8 cellular contexts compared by ENCODE assay signal in the genomic region with DNA sequence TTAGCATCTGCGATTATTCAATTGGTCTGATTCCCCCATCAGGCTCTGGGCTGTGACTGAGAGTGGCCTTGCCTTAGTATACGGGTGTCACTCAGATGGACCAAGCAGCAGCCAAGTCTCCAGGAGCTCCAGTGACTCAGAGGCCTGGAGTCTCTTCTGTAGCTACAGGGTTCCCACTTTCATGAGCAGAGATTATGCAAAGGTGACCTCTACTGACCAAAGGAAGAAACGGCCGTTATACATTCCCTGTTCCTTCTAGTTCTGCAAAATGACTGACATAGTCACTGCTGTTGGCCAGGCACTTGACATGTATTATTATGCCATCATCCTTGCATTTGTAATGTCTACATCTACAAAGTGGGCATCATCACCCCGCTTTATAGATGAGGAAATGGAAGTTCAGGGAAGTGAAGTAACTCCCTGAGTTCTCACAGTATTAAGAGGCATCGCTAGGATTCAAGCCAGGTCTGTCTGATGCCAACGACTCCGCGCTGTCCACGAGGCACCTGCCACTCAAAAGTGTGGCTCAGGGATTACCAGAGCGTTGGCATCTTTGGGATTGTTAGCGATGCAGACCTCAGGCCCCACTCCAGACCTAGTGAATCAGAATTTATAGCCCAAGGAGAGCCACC. TPM values are rescaled to one million over a fixed set of nuclear protein-coding genes. Genes with fewer than 3 reads are reported as not detected.
DNase-seq lines count a peak whose midpoint lies in the region; ATAC-seq, FAIRE-seq and TF ChIP-seq lines count a peak whose summit lies in the region.

No MANE protein-coding gene starts in this region.

- H3K27me3 ChIP-seq in keratinocyte (ENCODE audit: control insufficient read depth, extremely low read depth, insufficient read depth, low read length): no peaks in the 10 kb centered on the region
- no peaks in the 10 kb centered on the region for H3K27me3 ChIP-seq in thoracic aorta (replicated peaks; ENCODE audit: insufficient read depth)

- H3K79me2 ChIP-seq in keratinocyte (ENCODE audit: control insufficient read depth, insufficient read depth, low read length): no peaks in the 10 kb centered on the region

- no peak overlapping the region for H3K4me2 ChIP-seq in keratinocyte (ENCODE audit: control insufficient read depth, extremely low read depth, insufficient read depth, low read depth, low read length)

- ATAC-seq in GM19395 (IDR thresholded peaks at IDR 0.05; ENCODE audit: unreplicated experiment) (peak; percentile 92), HG03565 (IDR thresholded peaks at IDR 0.05; ENCODE audit: unreplicated experiment) (peak; percentile 85), thoracic aorta (ENCODE audit: insufficient number of reproducible peaks, low FRiP score, low read depth) (peak; percentile 86)

- H3K9me3 ChIP-seq in keratinocyte (ENCODE audit: control insufficient read depth, low read depth, low read length): no peaks in the 10 kb centered on the region
- H3K9me3 ChIP-seq in thoracic aorta: no peaks in the 10 kb centered on the region

- H3K4me1 ChIP-seq in keratinocyte (ENCODE audit: control insufficient read depth, extremely low read depth, insufficient read depth, low read length): no peaks in the 10 kb centered on the region
- H3K4me1 ChIP-seq in thoracic aorta (ENCODE audit: control insufficient read depth in 1 of 2, low read depth in 2 of 2): no peaks in the 10 kb centered on the region

- H3K4me3 ChIP-seq in keratinocyte (ENCODE audit: control insufficient read depth in 2 of 3, extremely low read depth in 1 of 3, insufficient read depth in 2 of 3, low read depth in 1 of 3, low read length in 3 of 3) (no peak overlapping the region), thoracic aorta (no peak overlapping the region)

- peak; percentile 71 for FAIRE-seq in keratinocyte (lab: Jason Lieb, UNC)

- no peaks in the 10 kb centered on the region for H3K36me3 ChIP-seq in keratinocyte (ENCODE audit: control insufficient read depth in 2 of 2, extremely low read depth in 1 of 2, insufficient read depth in 2 of 2, low read length in 2 of 2)
- H3K36me3 ChIP-seq in thoracic aorta: no peaks in the 10 kb centered on the region

- H3K27ac ChIP-seq in keratinocyte (ENCODE audit: control insufficient read depth, insufficient read depth, low read length): no peak overlapping the region
- H3K27ac ChIP-seq in thoracic aorta: no peak overlapping the region

- H4K20me1 ChIP-seq in keratinocyte (ENCODE audit: control insufficient read depth, extremely low read depth, insufficient read depth, low read length): no peaks in the 10 kb centered on the region

- no peaks in the 10 kb centered on the region for H3K9me1 ChIP-seq in keratinocyte (ENCODE audit: control insufficient read depth, extremely low read depth, insufficient read depth, low read length)

- DNase-seq in DMS53 (lab: John Stamatoyannopoulos, UW) (peak; percentile 89), NOMO-1 (lab: John Stamatoyannopoulos, UW; ENCODE audit: unreplicated experiment in 2 of 2) (peak; percentile 52 to 76), brain pericyte (ENCODE audit: low read depth, low spot score) (peak; percentile 48), keratinocyte (ENCODE audit: low read depth, low spot score) (no peak), thoracic aorta (ENCODE audit: low spot score) (peak; percentile 14), UCSD-AML1 (lab: John Stamatoyannopoulos, UW; ENCODE audit: unreplicated experiment) (no peak)

- H2AFZ ChIP-seq in keratinocyte (ENCODE audit: control insufficient read depth, low read length): no peak overlapping the region

- TF ChIP-seq CTCF in keratinocyte (optimal IDR thresholded peaks at IDR 0.05 in 1 of 3, IDR thresholded peaks at IDR 0.05 in 1 of 3, conservative IDR thresholded peaks at IDR 0.05 in 1 of 3; ENCODE audit: extremely low read depth in 1 of 3, insufficient read depth in 2 of 3, low read length in 3 of 3): peak; percentile 59 to 73 (median 68)
- peak; percentile 43 for TF ChIP-seq CTCF in thoracic aorta (IDR thresholded peaks at IDR 0.05)

- dilution Hi-C loops in keratinocyte (cut with MboI; ENCODE audit: extremely low pct_ligation_motif_present, low sequenced_read_pairs): no loop called here

- no peak overlapping the region for H3K9ac ChIP-seq in keratinocyte (ENCODE audit: control insufficient read depth, extremely low read depth, insufficient read depth, low read length)

RNA-seq across cellular contexts. Expression of gene SLC38A7, which starts 23.3 kb away (rescaled TPM):
- 11.2 to 18.9 TPM (median 18.2 TPM) in 3 replicates for polyA plus RNA-seq in keratinocyte
- polyA plus RNA-seq in keratinocyte (2011; ENCODE audit: low read depth): 3.2 TPM
- 9.1 and 9.4 TPM in 2 replicates for polyA plus RNA-seq in keratinocyte (2011; cell fraction: cytosol; rRNA removed)
- 44.7 and 54.0 TPM in 2 replicates for polyA plus RNA-seq in keratinocyte (2011; cell fraction: nucleus; rRNA removed)
- 7.3 and 16.0 TPM in 2 replicates for polyA plus RNA-seq in keratinocyte (2012; ENCODE audit: low replicate concordance)
- 33.2 to 44.3 TPM (median 35.5 TPM) in 3 replicates for polyA minus RNA-seq in keratinocyte
- 40.7 TPM for polyA minus RNA-seq in keratinocyte (2011; cell fraction: cytosol; rRNA and poly(A)+ RNA removed)
- polyA minus RNA-seq in keratinocyte (2011; cell fraction: nucleus; rRNA and poly(A)+ RNA removed): 47.4 and 49.0 TPM in 2 replicates
- total RNA-seq in thoracic aorta: 10 to 100 TPM; 12.0 to 19.5 TPM

RNA-seq across cellular contexts. Expression of gene CNOT1, which starts 31.7 kb away (rescaled TPM):
- polyA plus RNA-seq in keratinocyte: 135 to 196 TPM (median 163 TPM) in 3 replicates
- polyA plus RNA-seq in keratinocyte (2011; ENCODE audit: low read depth): 62.4 TPM
- 93.7 and 135 TPM in 2 replicates for polyA plus RNA-seq in keratinocyte (2011; cell fraction: cytosol; rRNA removed)
- 204 and 228 TPM in 2 replicates for polyA plus RNA-seq in keratinocyte (2011; cell fraction: nucleus; rRNA removed)
- polyA plus RNA-seq in keratinocyte (2012; ENCODE audit: low replicate concordance): 80.2 and 95.9 TPM in 2 replicates
- 300 to 783 TPM (median 545 TPM) in 3 replicates for polyA minus RNA-seq in keratinocyte
- 201 TPM for polyA minus RNA-seq in keratinocyte (2011; cell fraction: cytosol; rRNA and poly(A)+ RNA removed)
- 362 and 561 TPM in 2 replicates for polyA minus RNA-seq in keratinocyte (2011; cell fraction: nucleus; rRNA and poly(A)+ RNA removed)
- 100 to 1,000 TPM in 1 of 2 donors, 10 to 100 TPM in 1; 54.8 to 112 TPM for total RNA-seq in thoracic aorta

Comparison
In these comparisons a context has a peak if more than half of its experiments do, and no peak if none do; other contexts are left out.
1. DNase-seq: peak in DMS53 (single experiment), NOMO-1 (2 of 2), brain pericyte (single experiment) and thoracic aorta (single experiment); none in keratinocyte (single experiment) and UCSD-AML1 (single experiment).
2. Peak in every context shown above with its lines, with median percentiles within 50 percentile points of each other: ATAC-seq.